Comparison of ENCODE assay signal across 8 cellular contexts in genomic region chr15:48332642-48333034, GRCh38. TPM values are rescaled to one million over a fixed set of nuclear protein-coding genes. Genes with fewer than 3 reads are reported as not detected.
DNase-seq lines count a peak whose midpoint lies in the region; ATAC-seq and TF ChIP-seq lines count a peak whose summit lies in the region.

No MANE protein-coding gene starts in this region.

- peaks cover 12% of the 10 kb centered on the region for H3F3A ChIP-seq in SK-N-SH (replicated peaks; ENCODE audit: insufficient read depth)

- H3K27me3 ChIP-seq in SK-N-SH (ENCODE audit: insufficient read depth) (no peaks in the 10 kb centered on the region), stomach (no peaks in the 10 kb centered on the region)

- peak overlapping the region; percentile 92; the same call in 1 of the 2 replicates for H3K9ac ChIP-seq in SK-N-SH

- no peaks in the 10 kb centered on the region for H3K9me2 ChIP-seq in SK-N-SH

- 15% methylated on average over 9 of the region's 9 CpGs for WGBS in SK-N-SH (ENCODE audit: low lambda C conversion rate)
- WGBS in stomach, 5 donors: 21 to 38% (median 27%) methylated on average over 9 of the region's 9 CpGs

- TF ChIP-seq CTCF in SK-N-SH (IDR thresholded peaks at IDR 0.05): no peak
- TF ChIP-seq CTCF in VCaP (conservative IDR thresholded peaks at IDR 0.05): no peak
- no peak for TF ChIP-seq CTCF in foreskin fibroblast (IDR thresholded peaks at IDR 0.05; ENCODE audit: low read depth, low read length)
- TF ChIP-seq CTCF in stomach (IDR thresholded peaks at IDR 0.05): no peak

- peak overlapping the region; percentile 77 to 95 for H3K4me3 ChIP-seq in SK-N-SH (ENCODE audit: low read depth in 2 of 2, low read length in 1 of 2)
- H3K4me3 ChIP-seq in foreskin fibroblast (ENCODE audit: low read depth in 1 of 2, low read length in 2 of 2): peak overlapping the region; percentile 78 to 81
- H3K4me3 ChIP-seq in stomach: peak overlapping the region; percentile 68 to 93 (median 88)

- no peak for TF ChIP-seq POLR2A in stomach (IDR thresholded peaks at IDR 0.05)

- DNase-seq in SK-N-SH: no peak
- no peak for DNase-seq in foreskin fibroblast
- DNase-seq in stomach: no peak
- DNase-seq in NCI-H774 (lab: John Stamatoyannopoulos, UW): no peak

- H3K36me3 ChIP-seq in SK-N-SH (replicated peaks in 1 of 2; ENCODE audit: control insufficient read depth in 1 of 2, insufficient read depth in 2 of 2, low read length in 1 of 2) (peaks cover 33 to 47% of the 10 kb centered on the region in 2 experiments), stomach (peaks cover 3 to 40% (median 36%) of the 10 kb centered on the region in 4 donors)

- intact Hi-C loops in stomach (cut with DNase I; ENCODE audit: low total_unique reads): no loop called here

- peaks cover 35% of the 10 kb centered on the region for H3K79me2 ChIP-seq in SK-N-SH (ENCODE audit: insufficient read depth)

- H2AFZ ChIP-seq in SK-N-SH (ENCODE audit: low read depth): no peak overlapping the region; the same call in none of the 2 replicates

- CTCF ChIA-PET in SK-N-SH (lab: Yijun Ruan, JAX): interaction anchor here (0.7 to 3.7 kb wide), 3 partner anchors 8 to 25 kb away, joined by 3 to 19 read pairs (median 9); no protein-coding TSS in a partner anchor

- H3K4me2 ChIP-seq in SK-N-SH: peak overlapping the region; percentile 99

- no peak for TF ChIP-seq EP300 in SK-N-SH (IDR thresholded peaks at IDR 0.05; ENCODE audit: borderline replicate concordance in 1 of 2, low read depth in 1 of 2, low read length in 1 of 2)
- no peak for TF ChIP-seq EP300 in stomach (IDR thresholded peaks at IDR 0.05)

- TF ChIP-seq RAD21 in SK-N-SH (IDR thresholded peaks at IDR 0.05; ENCODE audit: low read length): no peak

- H4K20me1 ChIP-seq in SK-N-SH (ENCODE audit: insufficient read depth): peaks cover 7% of the 10 kb centered on the region; the same call in 1 of the 2 replicates

- H3K4me1 ChIP-seq in SK-N-SH (ENCODE audit: control insufficient read depth in 1 of 2, insufficient read depth in 2 of 2, low read depth in 1 of 2, low read length in 1 of 2) (peaks cover 7 to 17% of the 10 kb centered on the region in 2 experiments; a peak in 3 of 4 replicates), stomach (peaks cover 9 to 33% (median 18%) of the 10 kb centered on the region in 4 donors)

- no peaks in the 10 kb centered on the region for H3K9me3 ChIP-seq in SK-N-SH
- no peaks in the 10 kb centered on the region for H3K9me3 ChIP-seq in stomach

- no peak for ATAC-seq in SK-N-SH treated with all-trans-retinoic acid at 6 μM for 48 hours
- no peak for ATAC-seq in HG02798 (IDR thresholded peaks at IDR 0.05; ENCODE audit: poor library complexity, unreplicated experiment)
- no peak for ATAC-seq in GM19324 (IDR thresholded peaks at IDR 0.05; ENCODE audit: low FRiP score, unreplicated experiment)

- POLR2A ChIA-PET in SK-N-SH (lab: Yijun Ruan, JAX): interaction anchor here (0.7 to 1.2 kb wide), 2 partner anchors 8 to 795 kb away, joined by 3 read pairs; no protein-coding TSS in a partner anchor

- H3K27ac ChIP-seq in SK-N-SH (ENCODE audit: low read depth in 2 of 2, low read length in 1 of 2): no peak overlapping the region; a peak in 1 of 4 replicates
- peak overlapping the region; percentile 96; the same call in 1 of the 2 replicates for H3K27ac ChIP-seq in VCaP
- H3K27ac ChIP-seq in stomach: peak overlapping the region in 2 of 5 donors; percentile 89 to 99

TF ChIP-seq in SK-N-SH, 30 proteins besides CTCF, POLR2A, EP300 and RAD21:
- no peak for TF ChIP-seq USF2 (IDR thresholded peaks at IDR 0.05; ENCODE audit: borderline replicate concordance, low read depth, low read length)
- no peak for TF ChIP-seq TCF12 (IDR thresholded peaks at IDR 0.05)
- no peak for TF ChIP-seq FOSL2 (IDR thresholded peaks at IDR 0.05; ENCODE audit: borderline replicate concordance, low read depth)
- TF ChIP-seq USF1 (IDR thresholded peaks at IDR 0.05; ENCODE audit: borderline replicate concordance, low read depth): no peak
- TF ChIP-seq GABPA (IDR thresholded peaks at IDR 0.05; ENCODE audit: low read depth): no peak
- no peak for TF ChIP-seq POLR2AphosphoS5 (IDR thresholded peaks at IDR 0.05; ENCODE audit: low read depth, low read length)

TF ChIP-seq in SK-N-SH treated with all-trans-retinoic acid at 6 μM for 48 hours, 23 proteins besides CTCF, POLR2A, EP300 and RAD21:
- no peak for TF ChIP-seq OSR1 (CRISPR knock-in tag; IDR thresholded peaks at IDR 0.05)
- TF ChIP-seq SNAI2 (CRISPR knock-in tag; IDR thresholded peaks at IDR 0.05): no peak

RNA-seq across cellular contexts. Expression of gene DUT, which starts 1.4 kb away (rescaled TPM):
- polyA plus RNA-seq in SK-N-SH (2012; rRNA removed) (67.1 and 79.3 TPM in 2 replicates), stomach (10 to 100 TPM; 62.8 to 90.1 (median 76.4) TPM)
- 84.7 and 92.5 TPM in 2 replicates for polyA plus RNA-seq in SK-N-SH (2012; cell fraction: cytosol; rRNA removed)
- 152 and 251 TPM in 2 replicates for polyA plus RNA-seq in SK-N-SH (2012; cell fraction: nucleus; rRNA removed)
- 100 to 1,000 TPM in 2 of 5 donors, 10 to 100 TPM in 2, 1 to 10 TPM in 1; 7.6 to 207 (median 27.5) TPM for total RNA-seq in stomach
